In the genomic region with DNA sequence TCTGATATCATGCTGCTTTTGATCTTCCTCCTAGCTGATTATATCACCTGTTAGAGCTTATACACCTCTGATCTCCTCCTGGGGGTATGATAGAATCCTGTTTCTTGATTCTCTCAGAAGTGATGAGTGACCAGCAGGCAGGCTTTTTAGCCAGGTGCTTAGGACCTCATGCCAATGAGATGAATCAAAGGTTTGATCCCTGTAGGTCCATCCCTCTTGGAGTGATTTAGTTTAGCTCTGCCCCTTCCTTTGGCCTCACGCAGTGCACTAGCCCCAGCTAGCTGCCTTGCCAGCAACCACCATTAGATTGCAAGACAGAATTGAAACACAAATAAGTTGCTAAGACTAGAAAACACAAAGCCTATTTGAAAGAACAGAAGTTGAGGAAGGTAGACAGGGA, we compare ENCODE assay signal across 18 cellular contexts.
A peak's percentile ranks its signal among the peaks of the same experiment; 100 is the strongest.
DNase-seq lines count a peak whose midpoint lies in the region; ATAC-seq, FAIRE-seq and TF ChIP-seq lines count a peak whose summit lies in the region.
"Had no signal": no experiment of that assay in that cellular context is flagged by ENCODE, and none has a peak within 500 bp of the region (broad histone marks: within the 10 kb centered on the region; RNA-seq: fewer than 3 reads in every experiment).

No MANE protein-coding gene starts in this region.

- no peak for TF ChIP-seq CTCF in kidney (IDR thresholded peaks at IDR 0.05; ENCODE audit: borderline replicate concordance, extremely low read depth, insufficient read depth)

- peaks cover 2 to 5% of the 10 kb centered on the region in 2 donors for H3K9me3 Mint-ChIP-seq in stimulated activated naive B cell treated with anti-CD40 and anti-IgM and Interleukin-4, amounts not matched to agents 10 μg/mL and 1 μg/mL and 100 μg/mL, for 72 hours
- H3K9me3 Mint-ChIP-seq: natural killer cell treated with Interleukin-12 subunit alpha and Interleukin-12 subunit beta and Interleukin-15 and Interleukin-18, amount 100 ng/mL, for 72 hours had no signal

- no peak for FAIRE-seq in kidney (lab: Jason Lieb, UNC)
- FAIRE-seq: endometrium, K562 had no signal

- peak; percentile 22 for ATAC-seq in HG02885 (IDR thresholded peaks at IDR 0.05; ENCODE audit: poor library complexity, unreplicated experiment)
- ATAC-seq in SK-N-SH treated with all-trans-retinoic acid at 6 μM for 48 hours: peak; percentile 43
- ATAC-seq in stimulated activated naive B cell treated with anti-CD40 and anti-IgM and Interleukin-4, amounts not matched to agents 10 μg/mL and 1 μg/mL and 100 μg/mL, for 72 hours (replicated peaks): peak; percentile 27 to 31
- ATAC-seq: K562; natural killer cell treated with Interleukin-12 subunit alpha and Interleukin-12 subunit beta and Interleukin-15 and Interleukin-18, amount 100 ng/mL, for 72 hours had no signal

- DNase-seq in iPS-NIHi11 (ENCODE audit: low spot score) (peak; percentile 35), NCI-H524 (lab: John Stamatoyannopoulos, UW) (no peak), kidney (no peak), NCI-H2107 treated with DMSO at 0.1 percent for 48 hours (lab: John Stamatoyannopoulos, UW; ENCODE audit: unreplicated experiment) (no peak)
- DNase-seq in stimulated activated naive B cell treated with anti-CD40 and anti-IgM and Interleukin-4, amounts not matched to agents 10 μg/mL and 1 μg/mL and 100 μg/mL, for 72 hours: no peak
- DNase-seq: activated CD4-positive, alpha-beta T cell treated with anti-CD3 and anti-CD28 coated beads, Interleukin-2, amount 50 U/mL, for 48 hours; CD8-positive, alpha-beta memory T cell; glutamatergic neuron; NCI-H1436; NCI-H524 treated with DMSO at 0.1 percent for 48 hours; RPMI8226; T1000 had no signal

- peaks cover 0 to 4% of the 10 kb centered on the region in 2 donors for H3K36me3 Mint-ChIP-seq in stimulated activated naive B cell treated with anti-CD40 and anti-IgM and Interleukin-4, amounts not matched to agents 10 μg/mL and 1 μg/mL and 100 μg/mL, for 72 hours

- no peaks in the 10 kb centered on the region for H3K36me3 ChIP-seq in kidney (ENCODE audit: control insufficient read depth in 1 of 2, insufficient read depth in 2 of 2, low read length in 2 of 2)

- no peak overlapping the region for H3K4me3 Mint-ChIP-seq in stimulated activated naive B cell treated with anti-CD40 and anti-IgM and Interleukin-4, amounts not matched to agents 10 μg/mL and 1 μg/mL and 100 μg/mL, for 72 hours
- H3K4me3 Mint-ChIP-seq: activated T-helper 1 cell treated with anti-CD3 and anti-CD28 coated beads, Interleukin-12 subunit alpha, Interleukin-12 subunit beta, Interleukin-2, Interleukin-4 antibody, amounts not matched to agents 30 ng/mL and 10 ng/mL and 1 ng/mL, durations not matched to agents 14 hours and 24 hours and 36 hours; CD8-positive, alpha-beta memory T cell; natural killer cell treated with Interleukin-12 subunit alpha and Interleukin-12 subunit beta and Interleukin-15 and Interleukin-18, amount 100 ng/mL, for 72 hours had no signal

- no peaks in the 10 kb centered on the region for H3K9me3 ChIP-seq in kidney (ENCODE audit: control insufficient read depth in 1 of 2, low read length in 2 of 2)

- H3K27me3 Mint-ChIP-seq in stimulated activated naive B cell treated with anti-CD40 and anti-IgM and Interleukin-4, amounts not matched to agents 10 μg/mL and 1 μg/mL and 100 μg/mL, for 72 hours: no peaks in the 10 kb centered on the region
- H3K27me3 Mint-ChIP-seq: natural killer cell treated with Interleukin-12 subunit alpha and Interleukin-12 subunit beta and Interleukin-15 and Interleukin-18, amount 100 ng/mL, for 72 hours had no signal

- intact Hi-C loops in kidney (cut with DNase I): no loop called here

- H3K4me3 ChIP-seq in kidney (ENCODE audit: low read length in 2 of 2): no peak overlapping the region
- H3K4me3 ChIP-seq: K562 had no signal

- no peak overlapping the region for H3K27ac Mint-ChIP-seq in stimulated activated naive B cell treated with anti-CD40 and anti-IgM and Interleukin-4, amounts not matched to agents 10 μg/mL and 1 μg/mL and 100 μg/mL, for 72 hours
- H3K27ac Mint-ChIP-seq: activated T-helper 1 cell treated with anti-CD3 and anti-CD28 coated beads, Interleukin-12 subunit alpha, Interleukin-12 subunit beta, Interleukin-2, Interleukin-4 antibody, amounts not matched to agents 30 ng/mL and 10 ng/mL and 1 ng/mL, durations not matched to agents 14 hours and 24 hours and 36 hours; natural killer cell treated with Interleukin-12 subunit alpha and Interleukin-12 subunit beta and Interleukin-15 and Interleukin-18, amount 100 ng/mL, for 72 hours had no signal

- peaks cover 22 to 47% of the 10 kb centered on the region in 2 donors for H3K4me1 Mint-ChIP-seq in stimulated activated naive B cell treated with anti-CD40 and anti-IgM and Interleukin-4, amounts not matched to agents 10 μg/mL and 1 μg/mL and 100 μg/mL, for 72 hours

- no peak overlapping the region for H3K9ac ChIP-seq in kidney (ENCODE audit: low read length in 2 of 2)

- H3K4me1 ChIP-seq in kidney (ENCODE audit: control insufficient read depth in 1 of 2, insufficient read depth in 1 of 2, low read depth in 1 of 2, low read length in 2 of 2): peaks cover 0 to 7% of the 10 kb centered on the region in 2 donors

- no peak overlapping the region for H3K27ac ChIP-seq in kidney (ENCODE audit: low read depth in 2 of 2, low read length in 2 of 2)

TF ChIP-seq in SK-N-SH treated with all-trans-retinoic acid at 6 μM for 48 hours, 23 proteins besides CTCF, POLR2A, EP300 and RAD21 (continues in another document):
- TF ChIP-seq ZNF565 (CRISPR knock-in tag; conservative IDR thresholded peaks at IDR 0.05; ENCODE audit: low read depth) (no peak), ZNF8 (CRISPR knock-in tag; IDR thresholded peaks at IDR 0.05) (no peak), ZFP3 (CRISPR knock-in tag; IDR thresholded peaks at IDR 0.05) (no peak), CSRNP3 (CRISPR knock-in tag; IDR thresholded peaks at IDR 0.05) (no peak), ZFP30 (CRISPR knock-in tag; IDR thresholded peaks at IDR 0.05) (no peak), RARB (CRISPR knock-in tag; IDR thresholded peaks at IDR 0.05) (no peak), TOX (CRISPR knock-in tag; IDR thresholded peaks at IDR 0.05; ENCODE audit: borderline replicate concordance) (no peak), ISL1 (CRISPR knock-in tag; IDR thresholded peaks at IDR 0.05) (no peak), SNAI2 (CRISPR knock-in tag; IDR thresholded peaks at IDR 0.05) (no peak), GLIS3 (CRISPR knock-in tag; IDR thresholded peaks at IDR 0.05) (no peak)
- TF ChIP-seq, protein P1, sequence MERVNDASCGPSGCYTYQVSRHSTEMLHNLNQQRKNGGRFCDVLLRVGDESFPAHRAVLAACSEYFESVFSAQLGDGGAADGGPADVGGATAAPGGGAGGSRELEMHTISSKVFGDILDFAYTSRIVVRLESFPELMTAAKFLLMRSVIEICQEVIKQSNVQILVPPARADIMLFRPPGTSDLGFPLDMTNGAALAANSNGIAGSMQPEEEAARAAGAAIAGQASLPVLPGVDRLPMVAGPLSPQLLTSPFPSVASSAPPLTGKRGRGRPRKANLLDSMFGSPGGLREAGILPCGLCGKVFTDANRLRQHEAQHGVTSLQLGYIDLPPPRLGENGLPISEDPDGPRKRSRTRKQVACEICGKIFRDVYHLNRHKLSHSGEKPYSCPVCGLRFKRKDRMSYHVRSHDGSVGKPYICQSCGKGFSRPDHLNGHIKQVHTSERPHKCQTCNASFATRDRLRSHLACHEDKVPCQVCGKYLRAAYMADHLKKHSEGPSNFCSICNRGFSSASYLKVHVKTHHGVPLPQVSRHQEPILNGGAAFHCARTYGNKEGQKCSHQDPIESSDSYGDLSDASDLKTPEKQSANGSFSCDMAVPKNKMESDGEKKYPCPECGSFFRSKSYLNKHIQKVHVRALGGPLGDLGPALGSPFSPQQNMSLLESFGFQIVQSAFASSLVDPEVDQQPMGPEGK (CRISPR knock-in tag; IDR thresholded peaks at IDR 0.05; ENCODE audit: borderline replicate concordance): no peak
- TF ChIP-seq, protein P2, sequence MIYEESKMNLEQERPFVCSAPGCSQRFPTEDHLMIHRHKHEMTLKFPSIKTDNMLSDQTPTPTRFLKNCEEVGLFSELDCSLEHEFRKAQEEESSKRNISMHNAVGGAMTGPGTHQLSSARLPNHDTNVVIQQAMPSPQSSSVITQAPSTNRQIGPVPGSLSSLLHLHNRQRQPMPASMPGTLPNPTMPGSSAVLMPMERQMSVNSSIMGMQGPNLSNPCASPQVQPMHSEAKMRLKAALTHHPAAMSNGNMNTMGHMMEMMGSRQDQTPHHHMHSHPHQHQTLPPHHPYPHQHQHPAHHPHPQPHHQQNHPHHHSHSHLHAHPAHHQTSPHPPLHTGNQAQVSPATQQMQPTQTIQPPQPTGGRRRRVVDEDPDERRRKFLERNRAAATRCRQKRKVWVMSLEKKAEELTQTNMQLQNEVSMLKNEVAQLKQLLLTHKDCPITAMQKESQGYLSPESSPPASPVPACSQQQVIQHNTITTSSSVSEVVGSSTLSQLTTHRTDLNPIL (CRISPR knock-in tag; IDR thresholded peaks at IDR 0.05; ENCODE audit: low read depth): no peak
- TF ChIP-seq, protein P3, sequence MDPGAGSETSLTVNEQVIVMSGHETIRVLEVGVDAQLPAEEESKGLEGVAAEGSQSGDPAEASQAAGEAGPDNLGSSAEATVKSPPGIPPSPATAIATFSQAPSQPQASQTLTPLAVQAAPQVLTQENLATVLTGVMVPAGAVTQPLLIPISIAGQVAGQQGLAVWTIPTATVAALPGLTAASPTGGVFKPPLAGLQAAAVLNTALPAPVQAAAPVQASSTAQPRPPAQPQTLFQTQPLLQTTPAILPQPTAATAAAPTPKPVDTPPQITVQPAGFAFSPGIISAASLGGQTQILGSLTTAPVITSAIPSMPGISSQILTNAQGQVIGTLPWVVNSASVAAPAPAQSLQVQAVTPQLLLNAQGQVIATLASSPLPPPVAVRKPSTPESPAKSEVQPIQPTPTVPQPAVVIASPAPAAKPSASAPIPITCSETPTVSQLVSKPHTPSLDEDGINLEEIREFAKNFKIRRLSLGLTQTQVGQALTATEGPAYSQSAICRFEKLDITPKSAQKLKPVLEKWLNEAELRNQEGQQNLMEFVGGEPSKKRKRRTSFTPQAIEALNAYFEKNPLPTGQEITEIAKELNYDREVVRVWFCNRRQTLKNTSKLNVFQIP (CRISPR knock-in tag; IDR thresholded peaks at IDR 0.05; ENCODE audit: borderline replicate concordance, low read depth): no peak
